17 cellular contexts compared by ENCODE assay signal in genomic region chr12:82438356-82438755, GRCh38.
DNase-seq lines count a peak whose midpoint lies in the region; ATAC-seq, FAIRE-seq and TF ChIP-seq lines count a peak whose summit lies in the region.
"Had no signal": no experiment of that assay in that cellular context is flagged by ENCODE, and none has a peak within 500 bp of the region (broad histone marks: within the 10 kb centered on the region; RNA-seq: fewer than 3 reads in every experiment).

No MANE protein-coding gene starts in this region.

- TF ChIP-seq CTCF in D721Med (IDR thresholded peaks at IDR 0.05; ENCODE audit: insufficient read depth, missing control alignments), result no peak

- no peak for TF ChIP-seq POLR2A in H54 (IDR thresholded peaks at IDR 0.05; ENCODE audit: low read depth, low read length)

- peaks cover 5% of the 10 kb centered on the region for H3K36me3 Mint-ChIP-seq in activated naive CD4-positive, alpha-beta T cell treated with anti-CD3 and anti-CD28 coated beads, Interleukin-2, amount 10 ng/mL, durations not matched to agents 7 days and 5 days
- H3K36me3 Mint-ChIP-seq: neural progenitor cell had no signal

- H3K27me3 Mint-ChIP-seq in activated naive CD4-positive, alpha-beta T cell treated with anti-CD3 and anti-CD28 coated beads, Interleukin-2, amount 10 ng/mL, durations not matched to agents 7 days and 5 days, result no peaks in the 10 kb centered on the region
- H3K27me3 Mint-ChIP-seq: IgD-negative memory B cell had no signal

- DNase-seq in fibroblast of gingiva (ENCODE audit: low read depth), result peak; percentile 6
- no peak for DNase-seq in D721Med (ENCODE audit: insufficient read length, low spot score)
- DNase-seq in H54 (ENCODE audit: insufficient read length, low spot score), result no peak
- DNase-seq in activated naive CD4-positive, alpha-beta T cell treated with anti-CD3 and anti-CD28 coated beads, Interleukin-2, amount 10 ng/mL, durations not matched to agents 7 days and 5 days, result no peak
- DNase-seq: activated CD4-positive, CD25-positive, alpha-beta regulatory T cell; activated T-cell treated with anti-CD3 and anti-CD28 coated beads, Interleukin-2, amount 50 U/mL, for 4 hours; NCI-H1436 treated with DMSO at 0.1 percent for 48 hours; NCI-H446; PC-9; T-helper 1 cell had no signal

- FAIRE-seq in D721Med (lab: Jason Lieb, UNC) (no peak), H54 (lab: Jason Lieb, UNC) (no peak)
- FAIRE-seq: astrocyte, GM12892 had no signal

- H3K4me1 Mint-ChIP-seq in activated naive CD4-positive, alpha-beta T cell treated with anti-CD3 and anti-CD28 coated beads, Interleukin-2, amount 10 ng/mL, durations not matched to agents 7 days and 5 days, result no peaks in the 10 kb centered on the region
- H3K4me1 Mint-ChIP-seq: neural progenitor cell had no signal

- H3K4me3 Mint-ChIP-seq in activated naive CD4-positive, alpha-beta T cell treated with anti-CD3 and anti-CD28 coated beads, Interleukin-2, amount 10 ng/mL, durations not matched to agents 7 days and 5 days, result no peak overlapping the region
- H3K4me3 Mint-ChIP-seq: activated T-cell treated with anti-CD3 and anti-CD28 coated beads, Interleukin-2, amount 50 U/mL, for 4 hours; IgD-negative memory B cell; neural progenitor cell had no signal

- ATAC-seq in GM18861 (IDR thresholded peaks at IDR 0.05; ENCODE audit: unreplicated experiment) (peak; percentile 71), GM21576 (IDR thresholded peaks at IDR 0.05; ENCODE audit: unreplicated experiment) (peak; percentile 62), HG03280 (IDR thresholded peaks at IDR 0.05; ENCODE audit: unreplicated experiment) (peak; percentile 57)
- ATAC-seq: activated T-cell treated with anti-CD3 and anti-CD28 coated beads, Interleukin-2, amount 50 U/mL, for 4 hours had no signal

- H3K27ac Mint-ChIP-seq in activated naive CD4-positive, alpha-beta T cell treated with anti-CD3 and anti-CD28 coated beads, Interleukin-2, amount 10 ng/mL, durations not matched to agents 7 days and 5 days, result no peak overlapping the region
- H3K27ac Mint-ChIP-seq: IgD-negative memory B cell, neural progenitor cell had no signal

- CTCF ChIA-PET in activated naive CD4-positive, alpha-beta T cell treated with anti-CD3 and anti-CD28 coated beads, Interleukin-2, amount 10 ng/mL, durations not matched to agents 7 days and 5 days (lab: Charles Lee), result no interaction called here

- H3K9me3 Mint-ChIP-seq in activated naive CD4-positive, alpha-beta T cell treated with anti-CD3 and anti-CD28 coated beads, Interleukin-2, amount 10 ng/mL, durations not matched to agents 7 days and 5 days, result no peaks in the 10 kb centered on the region
- H3K9me3 Mint-ChIP-seq: activated T-cell treated with anti-CD3 and anti-CD28 coated beads, Interleukin-2, amount 50 U/mL, for 4 hours; neural progenitor cell had no signal
